In the genomic region with DNA sequence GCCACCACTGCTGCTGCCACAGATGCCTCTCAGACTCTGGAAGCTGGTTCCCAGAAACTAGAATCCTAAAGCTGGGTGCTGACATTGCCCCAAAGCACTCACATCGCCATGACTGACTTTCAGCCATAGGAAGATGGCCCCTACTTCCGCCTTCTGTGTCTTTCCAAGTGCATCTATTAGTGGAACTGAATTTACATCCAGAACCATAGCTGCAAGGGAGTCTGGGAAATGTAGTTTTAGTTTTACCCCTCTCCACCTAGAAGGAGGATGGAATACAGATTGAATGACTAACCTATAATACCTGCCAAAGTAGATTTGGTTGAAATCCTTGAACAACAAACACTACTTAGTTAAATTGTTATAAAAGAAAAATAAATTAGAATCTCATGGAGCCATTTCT, we compare ENCODE assay signal across 6 cellular contexts.
"Had no signal": no experiment of that assay in that cellular context is flagged by ENCODE, and none has a peak within 500 bp of the region (broad histone marks: within the 10 kb centered on the region; RNA-seq: fewer than 3 reads in every experiment).

No MANE protein-coding gene starts in this region.

- ATAC-seq: GM23338, HepG2 had no signal

- H3K27ac ChIP-seq: HL-60 had no signal

- H3K4me2 ChIP-seq: GM23338 had no signal

- H3K4me3 ChIP-seq: GM23338 had no signal

- DNase-seq: H9, HCEC 1CT, KG1 had no signal

- H2AFZ ChIP-seq: GM23338 had no signal
